30 cellular contexts compared by ENCODE assay signal in the genomic region with DNA sequence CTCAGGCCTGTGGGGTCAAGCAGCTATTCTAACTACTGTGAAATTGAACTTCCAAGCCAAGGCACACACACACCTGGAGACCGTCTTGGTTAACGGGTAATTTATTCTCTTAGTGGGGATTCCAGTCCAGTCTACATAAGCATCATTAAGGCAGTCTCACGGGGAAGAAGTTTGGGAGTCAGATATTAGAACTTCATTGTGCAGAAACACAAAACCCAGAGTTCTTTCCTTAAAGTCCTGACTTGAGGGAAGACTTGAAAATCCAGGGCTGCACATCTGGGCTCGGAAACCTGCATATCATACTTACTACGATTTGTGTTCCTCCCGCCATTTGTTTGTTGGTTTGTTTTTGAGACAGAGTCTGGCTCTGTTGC.
"Had no signal": no experiment of that assay in that cellular context is flagged by ENCODE, and none has a peak within 500 bp of the region (broad histone marks: within the 10 kb centered on the region; RNA-seq: fewer than 3 reads in every experiment).

No MANE protein-coding gene starts in this region.

- DNase-seq: activated effector memory CD4-positive, alpha-beta T cell treated with anti-CD3 and anti-CD28 coated beads, Interleukin-2, amount 50 U/mL, for 16 hours; activated effector memory CD4-positive, alpha-beta T cell treated with Interleukin-2 at 50 U/mL for 16 hours; activated gamma-delta T cell; activated gamma-delta T cell treated with Interleukin-2 at 50 U/mL for 16 hours; activated naive CD4-positive, alpha-beta T cell; activated naive CD4-positive, alpha-beta T cell treated with anti-CD3 and anti-CD28 coated beads for 36 hours; activated naive CD4-positive, alpha-beta T cell treated with anti-CD3 and anti-CD28 coated beads, Interleukin-2, amount 10 ng/mL, durations not matched to agents 7 days and 5 days; activated naive CD4-positive, alpha-beta T cell treated with anti-CD3 and anti-CD28 coated beads, Interleukin-2, amount 50 U/mL, for 16 hours; activated naive CD4-positive, alpha-beta T cell treated with Interleukin-2 at 50 U/mL for 16 hours; activated naive CD8-positive, alpha-beta T cell treated with anti-CD3 and anti-CD28 coated beads for 36 hours; activated naive CD8-positive, alpha-beta T cell treated with anti-CD3 and anti-CD28 coated beads, Interleukin-2, amount 10 ng/mL, durations not matched to agents 7 days and 5 days; activated naive CD8-positive, alpha-beta T cell treated with anti-CD3 and anti-CD28 coated beads, Interleukin-2, amount 50 U/mL, for 24 hours; activated T-cell treated with anti-CD3 and anti-CD28 coated beads, Interleukin-2, amount 50 U/mL, for 1 hour; activated T-cell treated with anti-CD3 and anti-CD28 coated beads, Interleukin-2, amount 50 U/mL, for 24 hours; activated T-cell treated with anti-CD3 and anti-CD28 coated beads, Interleukin-2, amount 50 U/mL, for 4 hours; activated T-cell treated with anti-CD3 and anti-CD28 coated beads, Interleukin-2, amount 50 U/mL, for 48 hours; activated T-cell treated with anti-CD3 and anti-CD28 coated beads, Interleukin-2, amount 50 U/mL, for 72 hours; adrenal gland; amniotic stem cell; amygdala; aorta; body of pancreas; brain microvascular endothelial cell; central memory CD4-positive, alpha-beta T cell; cerebellar nuclear complex had no signal

- H3K36me3 ChIP-seq: adrenal gland, ascending aorta, brain microvascular endothelial cell, breast epithelium, cardiac muscle cell had no signal

- H3K9me3 ChIP-seq: adrenal gland, ascending aorta, body of pancreas had no signal

- FAIRE-seq: astrocyte, bronchial epithelial cell had no signal

- H3K4me3 ChIP-seq: adrenal gland, ascending aorta, body of pancreas, breast epithelium, cardiac muscle cell had no signal

- H3K27me3 ChIP-seq: adrenal gland, ascending aorta, body of pancreas, brain microvascular endothelial cell, cardiac muscle cell had no signal

- H3K4me1 ChIP-seq: adrenal gland, ascending aorta, body of pancreas, breast epithelium had no signal

- H3K27ac ChIP-seq: adrenal gland, ascending aorta, body of pancreas, brain microvascular endothelial cell, breast epithelium, cardiac muscle cell had no signal
